Comparison of ENCODE assay signal across 8 cellular contexts in genomic region chr22:41482319-41482935, GRCh38. TPM values are rescaled to one million over a fixed set of nuclear protein-coding genes. Genes with fewer than 3 reads are reported as not detected.
DNase-seq lines count a peak whose midpoint lies in the region; ATAC-seq, FAIRE-seq and TF ChIP-seq lines count a peak whose summit lies in the region.

No MANE protein-coding gene starts in this region.

- BruUV-seq in PC-3 (replicated peaks; lab: Mats Ljungman, UMichigan): no TSS peak

- peaks cover 93% of the 10 kb centered on the region for H3K79me2 ChIP-seq in PC-3 (ENCODE audit: low read length)

- H3K9me3 ChIP-seq in spleen (no peaks in the 10 kb centered on the region), PC-3 (ENCODE audit: low read length) (no peaks in the 10 kb centered on the region)

- H3K27ac ChIP-seq in spleen (peak overlapping the region in 6 of 8 donors; percentile 18 to 84 (median 60)), PC-3 (ENCODE audit: low read length) (no peak overlapping the region)

- H3K4me2 ChIP-seq in PC-3 (ENCODE audit: low read length): no peak overlapping the region

- peaks cover 11% of the 10 kb centered on the region; the same call in 1 of the 2 replicates for H4K20me1 ChIP-seq in PC-3 (ENCODE audit: low read length)

- CTCF ChIA-PET in PC-3 (lab: Charles Lee): no interaction called here

- H3K27me3 ChIP-seq in spleen (replicated peaks in 1 of 7) (no peaks in the 10 kb centered on the region), PC-3 (ENCODE audit: low read length) (no peaks in the 10 kb centered on the region)

- no peak for TF ChIP-seq POLR2A in spleen (IDR thresholded peaks at IDR 0.05)

- no peak for DNase-seq in GM18507 (ENCODE audit: extremely low spot score, insufficient read length, low read depth)
- DNase-seq in RCC 7860 (ENCODE audit: low spot score): peak; percentile 35
- DNase-seq in fibroblast of peridontal ligament (ENCODE audit: extremely low read depth): peak; percentile 89
- DNase-seq in spleen: no peak
- no peak for DNase-seq in NCI-H2227 treated with DMSO at 0.1 percent for 48 hours (lab: John Stamatoyannopoulos, UW)
- no peak for DNase-seq in PC-3
- no peak for DNase-seq in cerebellum (ENCODE audit: low spot score)
- no peak for DNase-seq in C1 segment of cervical spinal cord (lab: John Stamatoyannopoulos, UW)

- H3K4me1 ChIP-seq in spleen (peaks cover 34 to 99% (median 81%) of the 10 kb centered on the region in 6 donors), PC-3 (ENCODE audit: insufficient read depth, low read length) (0 out of 2 replicates have a peak, but pooled peaks cover 5% of the 10 kb centered on the region)

- H3K36me3 ChIP-seq in spleen (peaks cover 0 to 11% (median 4%) of the 10 kb centered on the region in 6 donors), PC-3 (ENCODE audit: low read depth, low read length) (no peaks in the 10 kb centered on the region)

- no peak overlapping the region for H2AFZ ChIP-seq in PC-3 (ENCODE audit: low read length)

- H3K9ac ChIP-seq in PC-3 (ENCODE audit: low read length): no peak overlapping the region

- 8 to 36% (median 24%) methylated on average over 1 to 2 of the region's 2 CpGs for WGBS in spleen, 5 donors

- H3K9me2 ChIP-seq in PC-3 (replicated peaks; ENCODE audit: low read length): no peaks in the 10 kb centered on the region

- POLR2A ChIA-PET in PC-3 (lab: Charles Lee; ENCODE audit: unreplicated experiment): no interaction called here

- H3K4me3 ChIP-seq in spleen: no peak overlapping the region
- no peak overlapping the region for H3K4me3 ChIP-seq in PC-3 (ENCODE audit: low read length)

- FAIRE-seq in GM18507 (lab: Jason Lieb, UNC) (peak; percentile 84), RCC 7860 (lab: Jason Lieb, UNC) (no peak)

- intact Hi-C loops in spleen (cut with DNase I; ENCODE audit: low total_unique reads): no loop called here
- intact Hi-C loops in PC-3 (cut with micrococcal nuclease): no loop called here

- ATAC-seq in PC-3: no peak

- no peaks in the 10 kb centered on the region for H3F3A ChIP-seq in PC-3 (ENCODE audit: low read length, unreplicated experiment)

- no peak for TF ChIP-seq CTCF in spleen (IDR thresholded peaks at IDR 0.05 in 8 of 11, conservative IDR thresholded peaks at IDR 0.05 in 3 of 11)
- TF ChIP-seq CTCF in PC-3 (conservative IDR thresholded peaks at IDR 0.05; ENCODE audit: low read depth, low read length): no peak

RNA-seq across cellular contexts. Expression of gene ACO2, which starts 13.5 kb away (rescaled TPM):
- 10 to 100 TPM; 51.7 to 82.0 (median 76.2) TPM for total RNA-seq in spleen
- polyA plus RNA-seq in spleen: 10 to 100 TPM; 21.4 to 31.7 (median 25.5) TPM
- 118 and 130 TPM in 2 replicates for total RNA-seq in PC-3 (2014; rRNA removed)
- 64.5 TPM for total RNA-seq in cerebellum

RNA-seq across cellular contexts. Expression of gene PHF5A, which starts 13.9 kb away (rescaled TPM):
- total RNA-seq in spleen (10 to 100 TPM; 29.6 to 41.2 (median 34.7) TPM), PC-3 (2014; rRNA removed) (76.5 and 80.4 TPM in 2 replicates), cerebellum (31.0 TPM)
- 10 to 100 TPM; 35.3 to 67.5 (median 50.3) TPM for polyA plus RNA-seq in spleen

RNA-seq across cellular contexts. Expression of gene TOB2, which starts 35.8 kb away (rescaled TPM):
- total RNA-seq in spleen (10 to 100 TPM; 30.9 to 52.4 (median 44.8) TPM), PC-3 (2014; rRNA removed) (12.8 and 13.5 TPM in 2 replicates), cerebellum (22.4 TPM)
- 10 to 100 TPM in 1 of 3 donors, 1 to 10 TPM in 2; 7.5 to 17.1 (median 8.9) TPM for polyA plus RNA-seq in spleen

Comparison
In these comparisons a context has a peak if more than half of its experiments do, and no peak if none do; other contexts are left out.
1. DNase-seq: peak in RCC 7860 (single experiment) and fibroblast of peridontal ligament (single experiment); none in GM18507 (single experiment), spleen (single experiment), NCI-H2227 treated with DMSO at 0.1 percent for 48 hours (single experiment), PC-3 (single experiment), cerebellum (single experiment) and C1 segment of cervical spinal cord (0 of 14).